22 cellular contexts compared by ENCODE assay signal in genomic region chr3:67624078-67624477, GRCh38. TPM values are rescaled to one million over a fixed set of nuclear protein-coding genes. Genes with fewer than 3 reads are reported as not detected.
DNase-seq lines count a peak whose midpoint lies in the region; ATAC-seq, FAIRE-seq and TF ChIP-seq lines count a peak whose summit lies in the region.
"Had no signal": no experiment of that assay in that cellular context is flagged by ENCODE, and none has a peak within 500 bp of the region (broad histone marks: within the 10 kb centered on the region; RNA-seq: fewer than 3 reads in every experiment).

No MANE protein-coding gene starts in this region.

- H3K9me2 ChIP-seq in PC-9 (ENCODE audit: insufficient read depth): no peaks in the 10 kb centered on the region

- DNase-seq in activated naive CD4-positive, alpha-beta T cell treated with anti-CD3 and anti-CD28 coated beads for 36 hours: peak; percentile 17
- DNase-seq in activated naive CD4-positive, alpha-beta T cell treated with anti-CD3 and anti-CD28 coated beads, Interleukin-2, amount 10 ng/mL, durations not matched to agents 7 days and 5 days: no peak
- DNase-seq in H54 (ENCODE audit: insufficient read length, low spot score) (no peak), adrenal gland (peak; percentile 23 to 67 (median 39)), kidney (no peak), PC-9 (no peak)
- DNase-seq in naive thymus-derived CD8-positive, alpha-beta T cell: no peak
- DNase-seq: BE2C, Caco-2, DND-41, KG1, NCI-H1092, NCI-H1436, NCI-H187 treated with DMSO at 0.1 percent for 48 hours, NCI-H2107, NCI-H2227 treated with DMSO at 0.1 percent for 48 hours, NCI-H510A treated with DMSO at 0.1 percent for 48 hours, NCI-H748 treated with DMSO at 0.1 percent for 48 hours, Peyer's patch, SJCRH30 had no signal

- CTCF ChIA-PET in activated naive CD4-positive, alpha-beta T cell treated with anti-CD3 and anti-CD28 coated beads for 36 hours (lab: Charles Lee): no interaction called here
- CTCF ChIA-PET in activated naive CD4-positive, alpha-beta T cell treated with anti-CD3 and anti-CD28 coated beads, Interleukin-2, amount 10 ng/mL, durations not matched to agents 7 days and 5 days (lab: Charles Lee): no interaction called here
- CTCF ChIA-PET in PC-9 (lab: Charles Lee): no interaction called here

- H3K9me3 Mint-ChIP-seq in activated naive CD4-positive, alpha-beta T cell treated with anti-CD3 and anti-CD28 coated beads for 36 hours: peaks cover 7% of the 10 kb centered on the region
- H3K9me3 Mint-ChIP-seq in activated naive CD4-positive, alpha-beta T cell treated with anti-CD3 and anti-CD28 coated beads, Interleukin-2, amount 10 ng/mL, durations not matched to agents 7 days and 5 days: no peaks in the 10 kb centered on the region
- H3K9me3 Mint-ChIP-seq in naive thymus-derived CD8-positive, alpha-beta T cell: peaks cover 0 to 2% (median 0%) of the 10 kb centered on the region in 9 donors

- H3K36me3 Mint-ChIP-seq in activated naive CD4-positive, alpha-beta T cell treated with anti-CD3 and anti-CD28 coated beads for 36 hours (ENCODE audit: low read depth): peaks cover 59% of the 10 kb centered on the region
- H3K36me3 Mint-ChIP-seq in activated naive CD4-positive, alpha-beta T cell treated with anti-CD3 and anti-CD28 coated beads, Interleukin-2, amount 10 ng/mL, durations not matched to agents 7 days and 5 days: peaks cover 56% of the 10 kb centered on the region
- peaks cover 7 to 75% (median 42%) of the 10 kb centered on the region in 3 donors for H3K36me3 Mint-ChIP-seq in naive thymus-derived CD8-positive, alpha-beta T cell

- no peak overlapping the region for H3K4me2 ChIP-seq in PC-9

- H3K79me2 ChIP-seq in PC-9 (ENCODE audit: low read depth): no peaks in the 10 kb centered on the region

- FAIRE-seq in H54 (lab: Jason Lieb, UNC): peak; percentile 6
- no peak for FAIRE-seq in kidney (lab: Jason Lieb, UNC)
- FAIRE-seq: GM12878 had no signal

- H3K27me3 ChIP-seq in adrenal gland: no peaks in the 10 kb centered on the region
- H3K27me3 ChIP-seq in PC-9 (ENCODE audit: insufficient read depth, low read depth): no peaks in the 10 kb centered on the region
- H3K27me3 ChIP-seq: BE2C, Peyer's patch, SJCRH30 had no signal

- no TSS peak for BruUV-seq in PC-9 (replicated peaks; lab: Mats Ljungman, UMichigan)

- no peak overlapping the region for H3K4me3 ChIP-seq in adrenal gland
- no peak overlapping the region for H3K4me3 ChIP-seq in kidney (ENCODE audit: low read length in 2 of 2)
- H3K4me3 ChIP-seq in PC-9: no peak overlapping the region
- H3K4me3 ChIP-seq: GM12878, HAP-1, Peyer's patch, SJCRH30 had no signal

- H2AFZ ChIP-seq in PC-9: no peak overlapping the region

- H3K4me3 Mint-ChIP-seq in activated naive CD4-positive, alpha-beta T cell treated with anti-CD3 and anti-CD28 coated beads for 36 hours: no peak overlapping the region
- H3K4me3 Mint-ChIP-seq in activated naive CD4-positive, alpha-beta T cell treated with anti-CD3 and anti-CD28 coated beads, Interleukin-2, amount 10 ng/mL, durations not matched to agents 7 days and 5 days: no peak overlapping the region
- no peak overlapping the region for H3K4me3 Mint-ChIP-seq in naive thymus-derived CD8-positive, alpha-beta T cell

- 32 to 49% (median 35%) methylated on average over 3 of the region's 3 CpGs for WGBS in adrenal gland, 4 donors

- TF ChIP-seq CTCF in adrenal gland (IDR thresholded peaks at IDR 0.05) (no peak), kidney (IDR thresholded peaks at IDR 0.05; ENCODE audit: borderline replicate concordance, extremely low read depth, insufficient read depth) (no peak), PC-9 (conservative IDR thresholded peaks at IDR 0.05) (no peak)

- no peaks in the 10 kb centered on the region for H3K9me3 ChIP-seq in adrenal gland (replicated peaks in 1 of 3)
- no peaks in the 10 kb centered on the region for H3K9me3 ChIP-seq in kidney (ENCODE audit: control insufficient read depth in 1 of 2, low read length in 2 of 2)
- H3K9me3 ChIP-seq in PC-9 (ENCODE audit: insufficient read depth, low read depth): no peaks in the 10 kb centered on the region
- H3K9me3 ChIP-seq: BE2C, Caco-2, HAP-1, Peyer's patch, SJCRH30 had no signal

- H3K27me3 Mint-ChIP-seq in activated naive CD4-positive, alpha-beta T cell treated with anti-CD3 and anti-CD28 coated beads for 36 hours (ENCODE audit: low read depth): no peaks in the 10 kb centered on the region
- no peaks in the 10 kb centered on the region for H3K27me3 Mint-ChIP-seq in activated naive CD4-positive, alpha-beta T cell treated with anti-CD3 and anti-CD28 coated beads, Interleukin-2, amount 10 ng/mL, durations not matched to agents 7 days and 5 days
- H3K27me3 Mint-ChIP-seq in naive thymus-derived CD8-positive, alpha-beta T cell: no peaks in the 10 kb centered on the region

- H3K4me1 Mint-ChIP-seq in activated naive CD4-positive, alpha-beta T cell treated with anti-CD3 and anti-CD28 coated beads for 36 hours (ENCODE audit: low read depth): peaks cover 46% of the 10 kb centered on the region
- peaks cover 2% of the 10 kb centered on the region for H3K4me1 Mint-ChIP-seq in activated naive CD4-positive, alpha-beta T cell treated with anti-CD3 and anti-CD28 coated beads, Interleukin-2, amount 10 ng/mL, durations not matched to agents 7 days and 5 days
- H3K4me1 Mint-ChIP-seq in naive thymus-derived CD8-positive, alpha-beta T cell: peaks cover 32 to 91% (median 57%) of the 10 kb centered on the region in 4 donors

- intact Hi-C loops in activated naive CD4-positive, alpha-beta T cell treated with anti-CD3 and anti-CD28 coated beads for 36 hours (cut with micrococcal nuclease): no loop called here
- intact Hi-C loops in adrenal gland (cut with DNase I): no loop called here
- intact Hi-C loops in kidney (cut with DNase I): no loop called here
- intact Hi-C loops in PC-9 (cut with micrococcal nuclease; ENCODE audit: unreplicated experiment): no loop called here

- ATAC-seq in naive thymus-derived CD8-positive, alpha-beta T cell: no peak
- ATAC-seq: GM12878 had no signal

- no peaks in the 10 kb centered on the region for H4K20me1 ChIP-seq in PC-9 (ENCODE audit: insufficient read depth)

- H3K36me3 ChIP-seq in adrenal gland (replicated peaks in 1 of 2) (no peaks in the 10 kb centered on the region), kidney (ENCODE audit: control insufficient read depth in 1 of 2, insufficient read depth in 2 of 2, low read length in 2 of 2) (peaks cover 0 to 3% of the 10 kb centered on the region in 2 donors), PC-9 (ENCODE audit: low read depth) (no peaks in the 10 kb centered on the region)
- H3K36me3 ChIP-seq: BE2C, SJCRH30 had no signal

- no peak overlapping the region for H3K9ac ChIP-seq in kidney (ENCODE audit: low read length in 2 of 2)

- H3K4me1 ChIP-seq in adrenal gland (replicated peaks in 1 of 2) (peaks cover 9 to 15% of the 10 kb centered on the region in 2 donors), kidney (ENCODE audit: control insufficient read depth in 1 of 2, insufficient read depth in 1 of 2, low read depth in 1 of 2, low read length in 2 of 2) (peaks cover 0 to 4% of the 10 kb centered on the region in 2 donors), PC-9 (replicated peaks; ENCODE audit: insufficient read depth) (no peaks in the 10 kb centered on the region)
- H3K4me1 ChIP-seq: BE2C, Caco-2, Peyer's patch, SJCRH30 had no signal

- no peak overlapping the region for H3K27ac ChIP-seq in adrenal gland
- H3K27ac ChIP-seq in kidney (ENCODE audit: low read depth in 2 of 2, low read length in 2 of 2): no peak overlapping the region
- no peak overlapping the region for H3K27ac ChIP-seq in PC-9
- H3K27ac ChIP-seq: Peyer's patch, SJCRH30 had no signal

- H3F3A ChIP-seq in PC-9 (ENCODE audit: insufficient read depth, low read depth): no peaks in the 10 kb centered on the region

- POLR2A ChIA-PET in naive thymus-derived CD8-positive, alpha-beta T cell (lab: Charles Lee): no interaction called here
- POLR2A ChIA-PET in PC-9 (lab: Charles Lee; ENCODE audit: unreplicated experiment): no interaction called here

- TF ChIP-seq POLR2A in H54 (IDR thresholded peaks at IDR 0.05; ENCODE audit: low read depth, low read length): no peak
- no peak for TF ChIP-seq POLR2A in adrenal gland (IDR thresholded peaks at IDR 0.05)

- H3K27ac Mint-ChIP-seq in activated naive CD4-positive, alpha-beta T cell treated with anti-CD3 and anti-CD28 coated beads for 36 hours: no peak overlapping the region
- H3K27ac Mint-ChIP-seq in activated naive CD4-positive, alpha-beta T cell treated with anti-CD3 and anti-CD28 coated beads, Interleukin-2, amount 10 ng/mL, durations not matched to agents 7 days and 5 days: no peak overlapping the region
- H3K27ac Mint-ChIP-seq in naive thymus-derived CD8-positive, alpha-beta T cell: peak overlapping the region in 6 of 10 donors; percentile 11 to 67 (median 46)

RNA-seq across cellular contexts. Expression of gene SUCLG2, which starts 30.3 kb away (rescaled TPM):
- 10 to 100 TPM; 81.3 to 85.3 TPM for total RNA-seq in activated naive CD4-positive, alpha-beta T cell treated with anti-CD3 and anti-CD28 coated beads for 36 hours
- total RNA-seq in adrenal gland: 100 to 1,000 TPM in 2 of 8 donors, 10 to 100 TPM in 6; 67.6 to 103 (median 71.6) TPM
- polyA plus RNA-seq in adrenal gland: 100 to 1,000 TPM in 1 of 3 donors, 10 to 100 TPM in 2; 24.4 to 115 (median 28.4) TPM
- 10 to 100 TPM; 62.7 to 64.6 TPM for total RNA-seq in naive thymus-derived CD8-positive, alpha-beta T cell
- polyA plus RNA-seq in naive thymus-derived CD8-positive, alpha-beta T cell: 10 to 100 TPM; 79.7 to 93.8 (median 91.4) TPM
- 62.8 TPM for total RNA-seq in kidney
- polyA plus RNA-seq in kidney (ENCODE audit: insufficient read depth, low read depth, low replicate concordance): 117 TPM
- total RNA-seq in PC-9 (2021): 46.6 and 59.4 TPM in 2 replicates

Comparison
In these comparisons a context has a peak if more than half of its experiments do, and no peak if none do; other contexts are left out.
1. DNase-seq: peak in activated naive CD4-positive, alpha-beta T cell treated with anti-CD3 and anti-CD28 coated beads for 36 hours (single experiment) and adrenal gland (7 of 7); none in activated naive CD4-positive, alpha-beta T cell treated with anti-CD3 and anti-CD28 coated beads, Interleukin-2, amount 10 ng/mL, durations not matched to agents 7 days and 5 days (single experiment), H54 (single experiment), naive thymus-derived CD8-positive, alpha-beta T cell (0 of 10), kidney (single experiment) and PC-9 (0 of 2).
2. H3K27ac Mint-ChIP-seq: peak in naive thymus-derived CD8-positive, alpha-beta T cell (6 of 10); none in activated naive CD4-positive, alpha-beta T cell treated with anti-CD3 and anti-CD28 coated beads for 36 hours (single experiment) and activated naive CD4-positive, alpha-beta T cell treated with anti-CD3 and anti-CD28 coated beads, Interleukin-2, amount 10 ng/mL, durations not matched to agents 7 days and 5 days (single experiment).